Comparison of ENCODE assay signal across 1 cellular context in genomic region chr1:36514501-36514900, GRCh38.
TF ChIP-seq lines count a peak whose summit lies in the region.

No MANE protein-coding gene starts in this region.

TF ChIP-seq in K562, 482 proteins besides CTCF, POLR2A, EP300 and RAD21:
- TF ChIP-seq ZNF212 (CRISPR knock-in tag; IDR thresholded peaks at IDR 0.05) (no peak), BRD4 (IDR thresholded peaks at IDR 0.05) (no peak), ZNF146 (CRISPR knock-in tag; IDR thresholded peaks at IDR 0.05; ENCODE audit: unreplicated experiment) (no peak), ZNF592 (IDR thresholded peaks at IDR 0.05) (no peak)
